Comparison of ENCODE assay signal across 17 cellular contexts in genomic region chr13:76959686-76960085, GRCh38. TPM values are rescaled to one million over a fixed set of nuclear protein-coding genes. Genes with fewer than 3 reads are reported as not detected.
"Had no signal": no experiment of that assay in that cellular context is flagged by ENCODE, and none has a peak within 500 bp of the region (broad histone marks: within the 10 kb centered on the region; RNA-seq: fewer than 3 reads in every experiment).

No MANE protein-coding gene starts in this region.

RNA-seq across cellular contexts. Expression of gene ACOD1, which starts 11.4 kb away (rescaled TPM):
- total RNA-seq: colonic mucosa; dermis microvascular lymphatic vessel endothelial cell; endodermal cell; esophagus mucosa; esophagus squamous epithelium; gastrocnemius medialis; glomerular endothelial cell; kidney; left colon; left lobe of liver; left ventricle myocardium inferior; lung; mammary epithelial cell; mucosa of gallbladder; naive thymus-derived CD4-positive, alpha-beta T cell had no signal
- polyA plus RNA-seq: heart right ventricle; liver; mammary epithelial cell; naive thymus-derived CD4-positive, alpha-beta T cell had no signal
